In the genomic region with DNA sequence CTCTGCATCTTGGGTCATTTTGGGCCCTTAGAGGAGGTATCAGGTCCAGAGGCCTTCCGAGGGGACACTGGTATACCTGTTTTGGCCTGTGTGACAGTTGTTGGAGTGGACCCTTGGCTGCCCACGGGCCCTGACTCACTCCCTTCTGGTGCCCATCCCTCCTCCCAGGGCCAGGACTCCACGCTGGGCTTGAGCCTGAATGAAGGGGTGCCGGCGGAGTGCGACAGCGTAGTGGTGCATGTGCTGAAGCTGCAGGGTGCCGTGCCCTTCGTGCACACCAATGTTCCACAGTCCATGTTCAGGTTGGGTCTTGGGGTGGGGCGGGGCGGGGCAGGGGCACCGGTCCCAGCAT, we compare ENCODE assay signal across 20 cellular contexts. TPM values are rescaled to one million over a fixed set of nuclear protein-coding genes. Genes with fewer than 3 reads are reported as not detected.
DNase-seq lines count a peak whose midpoint lies in the region; ATAC-seq and TF ChIP-seq lines count a peak whose summit lies in the region.
"Had no signal": no experiment of that assay in that cellular context is flagged by ENCODE, and none has a peak within 500 bp of the region (broad histone marks: within the 10 kb centered on the region; RNA-seq: fewer than 3 reads in every experiment).

No MANE protein-coding gene starts in this region.

- H3K36me3 ChIP-seq in neutrophil (peaks cover 11% of the 10 kb centered on the region), OCI-LY7 (ENCODE audit: insufficient read depth, low read length) (no peaks in the 10 kb centered on the region)
- H3K36me3 ChIP-seq: HAP-1 had no signal

- H3K27me3 ChIP-seq in dorsolateral prefrontal cortex (no peaks in the 10 kb centered on the region), neutrophil (no peaks in the 10 kb centered on the region)

- H3K27ac ChIP-seq in dorsolateral prefrontal cortex (peak overlapping the region in 39 of 59 donors; percentile 7 to 97 (median 85)), neutrophil (peak overlapping the region; percentile 60), temporal lobe (ENCODE audit: low read depth, low read length) (peak overlapping the region; percentile 25), OCI-LY7 (ENCODE audit: low read depth, low read length, poor library complexity, severe bottlenecking) (no peak overlapping the region)
- H3K27ac ChIP-seq: 22Rv1, GM23248 had no signal

- BruUV-seq in OCI-LY7 (replicated peaks; lab: Mats Ljungman, UMichigan), result no TSS peak

- H3K36me3 Mint-ChIP-seq in activated naive CD4-positive, alpha-beta T cell treated with anti-CD3 and anti-CD28 coated beads, Interleukin-2, amount 10 ng/mL, durations not matched to agents 7 days and 5 days, result no peaks in the 10 kb centered on the region

- no peak overlapping the region for H2AFZ ChIP-seq in OCI-LY7 (ENCODE audit: low read length)
- H2AFZ ChIP-seq: GM23248 had no signal

- H3K27me3 Mint-ChIP-seq in activated naive CD4-positive, alpha-beta T cell treated with anti-CD3 and anti-CD28 coated beads, Interleukin-2, amount 10 ng/mL, durations not matched to agents 7 days and 5 days, result no peaks in the 10 kb centered on the region
- H3K27me3 Mint-ChIP-seq: CD4-positive, CD25-positive, alpha-beta regulatory T cell; CD8-positive, alpha-beta memory T cell had no signal

- POLR2A ChIA-PET in OCI-LY7 (lab: Charles Lee), result no interaction called here

- no peaks in the 10 kb centered on the region for H3K9me3 Mint-ChIP-seq in activated naive CD4-positive, alpha-beta T cell treated with anti-CD3 and anti-CD28 coated beads, Interleukin-2, amount 10 ng/mL, durations not matched to agents 7 days and 5 days
- H3K9me3 Mint-ChIP-seq: CD4-positive, CD25-positive, alpha-beta regulatory T cell; CD8-positive, alpha-beta memory T cell; IgD-negative memory B cell had no signal

- H3K4me1 ChIP-seq in neutrophil (ENCODE audit: control insufficient read depth in 1 of 2, insufficient read depth in 1 of 2, low read depth in 1 of 2, low read length in 1 of 2) (peaks cover 21 to 42% of the 10 kb centered on the region in 2 experiments), OCI-LY7 (ENCODE audit: insufficient read depth, low read length, poor library complexity, severe bottlenecking) (peaks cover 21% of the 10 kb centered on the region)

- H3K4me3 ChIP-seq in dorsolateral prefrontal cortex, result no peak overlapping the region
- no peak overlapping the region for H3K4me3 ChIP-seq in neutrophil (ENCODE audit: low read depth in 1 of 2, low read length in 1 of 2)
- H3K4me3 ChIP-seq in OCI-LY7 (ENCODE audit: low read depth, low read length, poor library complexity, severe bottlenecking), result no peak overlapping the region
- H3K4me3 ChIP-seq: GM12878, GM23248, HAP-1 had no signal

- H3K4me1 Mint-ChIP-seq in activated naive CD4-positive, alpha-beta T cell treated with anti-CD3 and anti-CD28 coated beads, Interleukin-2, amount 10 ng/mL, durations not matched to agents 7 days and 5 days, result no peaks in the 10 kb centered on the region

- no peaks in the 10 kb centered on the region for H4K20me1 ChIP-seq in OCI-LY7 (ENCODE audit: insufficient read depth, low read length)

- no peaks in the 10 kb centered on the region for H3K9me2 ChIP-seq in OCI-LY7 (ENCODE audit: insufficient read depth, low read length)

- no peak for TF ChIP-seq CTCF in dorsolateral prefrontal cortex (IDR thresholded peaks at IDR 0.05 in 54 of 56, conservative IDR thresholded peaks at IDR 0.05 in 2 of 56; ENCODE audit: low read depth in 1 of 56, partially characterized antibody in 56 of 56)
- TF ChIP-seq CTCF in neutrophil (IDR thresholded peaks at IDR 0.05), result no peak
- no peak for TF ChIP-seq CTCF in OCI-LY7 (conservative IDR thresholded peaks at IDR 0.05; ENCODE audit: low read length)

- H3K4me2 ChIP-seq in OCI-LY7 (ENCODE audit: low read length), result no peak overlapping the region

- no peak for ATAC-seq in GM21526 (IDR thresholded peaks at IDR 0.05; ENCODE audit: low FRiP score, unreplicated experiment)

- CTCF ChIA-PET in OCI-LY7 (lab: Charles Lee; ENCODE audit: unreplicated experiment), result no interaction called here
- CTCF ChIA-PET in activated naive CD4-positive, alpha-beta T cell treated with anti-CD3 and anti-CD28 coated beads, Interleukin-2, amount 10 ng/mL, durations not matched to agents 7 days and 5 days (lab: Charles Lee), result interaction anchor here (0.8 to 1.7 kb wide), 3 partner anchors 35 to 772 kb away, joined by 3 to 7 read pairs (median 3); no protein-coding TSS in a partner anchor

- H3K4me3 Mint-ChIP-seq in activated naive CD4-positive, alpha-beta T cell treated with anti-CD3 and anti-CD28 coated beads, Interleukin-2, amount 10 ng/mL, durations not matched to agents 7 days and 5 days, result no peak overlapping the region
- H3K4me3 Mint-ChIP-seq: CD8-positive, alpha-beta memory T cell; IgD-negative memory B cell had no signal

- no peaks in the 10 kb centered on the region for H3K79me2 ChIP-seq in OCI-LY7 (ENCODE audit: insufficient read depth, low read depth, low read length)

- H3K27ac Mint-ChIP-seq in activated naive CD4-positive, alpha-beta T cell treated with anti-CD3 and anti-CD28 coated beads, Interleukin-2, amount 10 ng/mL, durations not matched to agents 7 days and 5 days, result no peak overlapping the region
- H3K27ac Mint-ChIP-seq: CD4-positive, CD25-positive, alpha-beta regulatory T cell; CD8-positive, alpha-beta memory T cell; IgD-negative memory B cell had no signal

- H3K9me3 ChIP-seq in neutrophil (no peaks in the 10 kb centered on the region), OCI-LY7 (ENCODE audit: low read length) (no peaks in the 10 kb centered on the region)
- H3K9me3 ChIP-seq: HAP-1 had no signal

- intact Hi-C loops in dorsolateral prefrontal cortex (cut with DNase I), result loop anchor here in 1 of 2 donors (5.0 kb wide), 2 partner anchors 42 to 317 kb away; no protein-coding TSS in a partner anchor
- intact Hi-C loops in OCI-LY7 (cut with micrococcal nuclease; ENCODE audit: unreplicated experiment), result no loop called here

- peak; percentile 3 for DNase-seq in 8988T
- DNase-seq in dorsolateral prefrontal cortex, result peak in 1 of 10 donors; percentile 38
- DNase-seq in OCI-LY7 (ENCODE audit: low spot score), result no peak
- no peak for DNase-seq in activated naive CD4-positive, alpha-beta T cell treated with anti-CD3 and anti-CD28 coated beads, Interleukin-2, amount 10 ng/mL, durations not matched to agents 7 days and 5 days
- DNase-seq: C1 segment of cervical spinal cord; CD4-positive, CD25-positive, alpha-beta regulatory T cell; CD8-positive, alpha-beta memory T cell; COR-L47; DMS 273 treated with DMSO at 0.1 percent for 48 hours; DND-41; EL; GM23248 had no signal

RNA-seq across cellular contexts. Expression of a gene that starts 11.1 kb away (rescaled TPM):
- total RNA-seq in dorsolateral prefrontal cortex (100 to 1,000 TPM in 5 of 120 experiments, 10 to 100 TPM in 115; 42.0 to 138 (median 65.0) TPM), temporal lobe (17.0 TPM), OCI-LY7 (2022) (21.9 and 24.8 TPM in 2 replicates)
- total RNA-seq in OCI-LY7 (2014; rRNA removed; shearing (Covaris generic)), result 20.1 and 25.4 TPM in 2 replicates
- total RNA-seq: G401 had no signal
